Comparison of ENCODE assay signal across 24 cellular contexts in the genomic region with DNA sequence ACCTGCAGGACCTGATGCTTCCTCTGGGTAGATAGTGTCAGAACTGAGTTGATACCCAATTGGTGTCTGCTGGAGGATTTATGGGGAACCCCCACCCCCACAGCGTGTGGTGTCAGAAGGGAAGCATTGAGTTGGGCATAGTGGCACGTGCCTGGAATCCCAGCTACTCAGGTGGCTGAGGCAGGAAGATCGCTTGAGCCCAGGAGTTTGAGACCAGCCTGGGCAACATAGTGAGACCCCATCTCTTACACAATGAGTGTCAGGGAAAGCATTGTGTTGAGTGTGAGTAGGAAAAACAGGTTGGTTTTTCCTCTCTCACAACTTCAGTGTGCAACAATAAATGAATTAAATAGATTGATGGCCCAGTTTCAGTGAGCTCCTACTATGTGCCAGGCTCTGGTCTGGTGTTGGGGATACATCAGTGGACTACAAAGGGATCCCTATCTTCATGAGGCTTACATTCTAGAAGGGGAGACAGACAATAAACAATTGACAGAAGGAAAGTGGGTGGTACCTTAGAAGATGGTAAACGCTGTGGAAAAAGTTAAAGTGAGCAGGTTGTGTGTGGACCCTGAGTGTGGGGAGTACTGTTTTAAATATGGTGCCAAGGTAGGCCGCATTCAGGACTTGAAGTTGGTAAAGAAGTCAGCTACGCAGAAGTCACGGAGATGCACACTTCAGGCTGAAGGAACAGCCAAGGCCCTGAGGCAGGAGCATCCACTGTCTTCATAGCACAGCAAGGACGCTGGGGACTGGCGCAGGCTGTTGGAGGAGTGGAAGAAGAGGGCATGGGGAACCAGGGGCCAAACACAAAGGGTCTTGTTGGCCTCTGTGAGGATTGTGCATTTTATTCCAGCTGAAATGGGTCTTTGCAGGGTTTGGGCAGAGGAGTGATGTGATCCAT. TPM values are rescaled to one million over a fixed set of nuclear protein-coding genes. Genes with fewer than 3 reads are reported as not detected.
A peak's percentile ranks its signal among the peaks of the same experiment; 100 is the strongest.
DNase-seq lines count a peak whose midpoint lies in the region; ATAC-seq, FAIRE-seq and TF ChIP-seq lines count a peak whose summit lies in the region.
"Had no signal": no experiment of that assay in that cellular context is flagged by ENCODE, and none has a peak within 500 bp of the region (broad histone marks: within the 10 kb centered on the region; RNA-seq: fewer than 3 reads in every experiment).

No MANE protein-coding gene starts in this region.

- peaks cover 19 to 94% of the 10 kb centered on the region in 2 experiments for H3K36me3 ChIP-seq in HEK293 (ENCODE audit: control insufficient read depth in 2 of 2, insufficient read depth in 1 of 2, low read length in 2 of 2)
- peaks cover 14% of the 10 kb centered on the region for H3K36me3 ChIP-seq in bronchial epithelial cell (ENCODE audit: control insufficient read depth, insufficient read depth, low read length)
- H3K36me3 ChIP-seq: neural progenitor cell had no signal

- ATAC-seq in omental fat pad (ENCODE audit: low FRiP score) (peak; percentile 36), GM19463 (IDR thresholded peaks at IDR 0.05; ENCODE audit: unreplicated experiment) (no peak)
- ATAC-seq: psoas muscle had no signal

- H3K27me3 ChIP-seq in AG04450 (ENCODE audit: control insufficient read depth, insufficient read depth, low read length) (no peaks in the 10 kb centered on the region), bronchial epithelial cell (ENCODE audit: control insufficient read depth, insufficient read depth, low read length) (no peaks in the 10 kb centered on the region)
- H3K27me3 ChIP-seq: adrenal gland, breast epithelium, neural progenitor cell had no signal

- H3K27ac ChIP-seq in AG04450 (ENCODE audit: low read depth, low read length) (peak overlapping the region; percentile 31), HEK293 (ENCODE audit: extremely low read depth, low read depth, low read length) (no peak overlapping the region)
- H3K27ac ChIP-seq: adrenal gland, breast epithelium, neural progenitor cell, psoas muscle, RWPE1, SK-N-MC had no signal

- H3K4me1 ChIP-seq in HEK293 (ENCODE audit: control insufficient read depth, insufficient read depth, low read length): no peaks in the 10 kb centered on the region; the same call in 1 of the 2 replicates
- H3K4me1 ChIP-seq: adrenal gland, breast epithelium, HAP-1, neural progenitor cell, psoas muscle had no signal

- H3K4me3 ChIP-seq in AG04450 (ENCODE audit: low read depth, low read length) (no peak overlapping the region), HEK293 (ENCODE audit: low read depth, low read length) (no peak overlapping the region), bronchial epithelial cell (ENCODE audit: low read depth, low read length) (no peak overlapping the region)
- H3K4me3 ChIP-seq: adrenal gland, breast epithelium, HAP-1, neural progenitor cell, psoas muscle, SK-N-MC had no signal

- POLR2A ChIA-PET in AG04450 (lab: Yijun Ruan, JAX) (no interaction called here), HEK293 (lab: Yijun Ruan, JAX) (no interaction called here)

- TF ChIP-seq CTCF in AG04450 (IDR thresholded peaks at IDR 0.05; ENCODE audit: low read depth, low read length) (no peak), HEK293 (tag by site-specific recombination; IDR thresholded peaks at IDR 0.05) (no peak), bronchial epithelial cell (IDR thresholded peaks at IDR 0.05; ENCODE audit: insufficient read depth, low read length, severe bottlenecking) (no peak), omental fat pad (IDR thresholded peaks at IDR 0.05) (no peak)

- DNase-seq in AG04450 (ENCODE audit: low read depth, low spot score) (no peak), bronchial epithelial cell (ENCODE audit: low read depth) (no peak), omental fat pad (ENCODE audit: low spot score) (no peak), T1000 (lab: John Stamatoyannopoulos, UW) (no peak), NCI-H2107 treated with DMSO at 0.1 percent for 48 hours (lab: John Stamatoyannopoulos, UW; ENCODE audit: unreplicated experiment) (no peak)
- DNase-seq: activated B cell treated with CpG ODN at 0.5 μM for 24 hours; activated CD4-positive, alpha-beta memory T cell treated with anti-CD3 and anti-CD28 coated beads, Interleukin-2, amount 10 ng/mL, durations not matched to agents 7 days and 5 days; activated effector memory CD4-positive, alpha-beta T cell treated with anti-CD3 and anti-CD28 coated beads, Interleukin-2, amount 50 U/mL, for 16 hours; C1 segment of cervical spinal cord; NCI-H1092 treated with DMSO at 0.1 percent for 48 hours; NCI-H1930; NCI-H2227 treated with DMSO at 0.1 percent for 48 hours; NCI-H69; psoas muscle; substantia nigra had no signal

- peak; percentile 32 for FAIRE-seq in bronchial epithelial cell (lab: Jason Lieb, UNC)
- FAIRE-seq: GM12892 had no signal

- H3K9me3 ChIP-seq in AG04450 (ENCODE audit: control insufficient read depth, insufficient read depth, low read length): no peaks in the 10 kb centered on the region; the same call in 1 of the 2 replicates
- H3K9me3 ChIP-seq in HEK293 (ENCODE audit: control insufficient read depth, insufficient read depth, low read depth, low read length): no peaks in the 10 kb centered on the region
- H3K9me3 ChIP-seq: adrenal gland, breast epithelium, HAP-1, psoas muscle had no signal

- CTCF ChIA-PET in AG04450 (lab: Charles Lee) (interaction anchor here (0.5 kb wide), 1 partner anchor 13 kb away, joined by 3 read pairs; no protein-coding TSS in a partner anchor), HEK293 (lab: Yijun Ruan, JAX) (no interaction called here)

TF ChIP-seq in HEK293, 187 proteins besides CTCF, POLR2A, EP300 and RAD21:
- TF ChIP-seq ZNF121 (tag by site-specific recombination; IDR thresholded peaks at IDR 0.05): peak; percentile 82
- TF ChIP-seq ZNF664 (tag by site-specific recombination; IDR thresholded peaks at IDR 0.05): no peak

RNA-seq across cellular contexts. Expression of a gene that starts 16.3 kb away (rescaled TPM):
- 14.0 and 18.4 TPM in 2 replicates for polyA plus RNA-seq in AG04450 (2011; rRNA removed)
- 22.3 and 31.3 TPM in 2 replicates for polyA minus RNA-seq in AG04450 (2011; rRNA and poly(A)+ RNA removed)
- total RNA-seq in bronchial epithelial cell (7.6 and 11.8 TPM in 2 replicates), omental fat pad (10 to 100 TPM; 13.2 to 19.7 (median 15.1) TPM)

RNA-seq across cellular contexts. Expression of a gene that starts 18.9 kb away (rescaled TPM):
- 10.4 and 10.8 TPM in 2 replicates for polyA plus RNA-seq in AG04450 (2011; rRNA removed)
- 9.6 and 11.2 TPM in 2 replicates for polyA minus RNA-seq in AG04450 (2011; rRNA and poly(A)+ RNA removed)
- total RNA-seq in bronchial epithelial cell (3.2 and 6.1 TPM in 2 replicates), omental fat pad (10 to 100 TPM in 1 of 4 donors, 1 to 10 TPM in 3; 9.3 to 37.7 (median 9.7) TPM)

RNA-seq across cellular contexts. Expression of a gene that starts 41.9 kb away (rescaled TPM):
- polyA plus RNA-seq in AG04450 (2011; rRNA removed): 0.68 and 0.74 TPM in 2 replicates
- polyA minus RNA-seq in AG04450 (2011; rRNA and poly(A)+ RNA removed): 0.64 and 0.74 TPM in 2 replicates
- 0.51 and 1.6 TPM in 2 replicates for total RNA-seq in bronchial epithelial cell
- total RNA-seq in omental fat pad: under 1 TPM in 3 of 4 donors, not detected in 1; 0.24 to 0.65 (median 0.44) TPM
